Comparison of ENCODE assay signal across 16 cellular contexts in the genomic region with DNA sequence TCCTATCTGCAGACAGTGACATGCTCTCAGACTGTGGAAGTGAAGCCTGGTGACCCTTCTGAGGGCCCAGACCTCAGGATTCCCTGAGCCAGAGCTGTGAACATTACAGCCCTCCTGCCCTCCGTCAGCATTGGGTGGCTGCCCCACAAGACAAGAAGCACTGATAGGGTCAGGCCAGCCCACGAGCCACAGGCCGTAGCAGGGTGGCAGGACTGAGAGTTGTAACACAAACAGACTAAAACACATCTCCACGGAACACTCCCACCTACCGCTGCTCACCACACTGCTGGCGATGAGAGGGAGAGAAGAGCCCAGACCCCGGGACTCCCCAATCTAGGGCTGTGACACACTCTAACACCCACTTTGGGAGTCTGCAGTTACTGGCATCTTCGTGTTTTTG.
DNase-seq lines count a peak whose midpoint lies in the region; ATAC-seq and TF ChIP-seq lines count a peak whose summit lies in the region.
"Had no signal": no experiment of that assay in that cellular context is flagged by ENCODE, and none has a peak within 500 bp of the region (broad histone marks: within the 10 kb centered on the region; RNA-seq: fewer than 3 reads in every experiment).

No MANE protein-coding gene starts in this region.

- no peaks in the 10 kb centered on the region for H3K27me3 ChIP-seq in effector memory CD4-positive, alpha-beta T cell (replicated peaks; ENCODE audit: control insufficient read depth, insufficient read depth, low read length, poor library complexity, severe bottlenecking)

- H3K9me3 ChIP-seq in effector memory CD4-positive, alpha-beta T cell (ENCODE audit: control insufficient read depth, low read length): no peaks in the 10 kb centered on the region
- H3K9me3 ChIP-seq: Caco-2 had no signal

- H3K27ac ChIP-seq in effector memory CD4-positive, alpha-beta T cell (ENCODE audit: insufficient read depth, low read length, poor library complexity, severe bottlenecking): no peak overlapping the region
- H3K27ac ChIP-seq: 22Rv1 had no signal

- in situ Hi-C loops in GM13976 (cut with MboI; ENCODE audit: low sequenced_read_pairs, unreplicated experiment): no loop called here

- H3K36me3 Mint-ChIP-seq in activated naive CD8-positive, alpha-beta T cell treated with anti-CD3 and anti-CD28 coated beads, Interleukin-2, amount 50 U/mL, for 24 hours (ENCODE audit: low read depth): no peaks in the 10 kb centered on the region
- no peaks in the 10 kb centered on the region for H3K36me3 Mint-ChIP-seq in activated naive CD8-positive, alpha-beta T cell treated with anti-CD3 and anti-CD28 coated beads for 36 hours
- peaks cover 7% of the 10 kb centered on the region for H3K36me3 Mint-ChIP-seq in glutamatergic neuron (ENCODE audit: unreplicated experiment)
- H3K36me3 Mint-ChIP-seq: CD14-positive monocyte; CD8-positive, alpha-beta memory T cell; IgD-negative memory B cell had no signal

- intact Hi-C loops in posterior vena cava (cut with DNase I): no loop called here

- no peaks in the 10 kb centered on the region for H3K4me1 Mint-ChIP-seq in activated naive CD8-positive, alpha-beta T cell treated with anti-CD3 and anti-CD28 coated beads, Interleukin-2, amount 50 U/mL, for 24 hours
- no peaks in the 10 kb centered on the region for H3K4me1 Mint-ChIP-seq in activated naive CD8-positive, alpha-beta T cell treated with anti-CD3 and anti-CD28 coated beads for 36 hours
- peaks cover 17% of the 10 kb centered on the region for H3K4me1 Mint-ChIP-seq in glutamatergic neuron (ENCODE audit: low read depth, unreplicated experiment)
- H3K4me1 Mint-ChIP-seq: CD14-positive monocyte; CD8-positive, alpha-beta memory T cell; IgD-negative memory B cell had no signal

- H3K4me3 ChIP-seq in effector memory CD4-positive, alpha-beta T cell (ENCODE audit: insufficient read depth, low read depth, low read length, poor library complexity, severe bottlenecking): no peak overlapping the region

- no peaks in the 10 kb centered on the region for H3K36me3 ChIP-seq in effector memory CD4-positive, alpha-beta T cell (ENCODE audit: control insufficient read depth, insufficient read depth, low read length)

- no peak overlapping the region for H3K4me3 Mint-ChIP-seq in activated naive CD8-positive, alpha-beta T cell treated with anti-CD3 and anti-CD28 coated beads, Interleukin-2, amount 50 U/mL, for 24 hours
- H3K4me3 Mint-ChIP-seq in activated naive CD8-positive, alpha-beta T cell treated with anti-CD3 and anti-CD28 coated beads for 36 hours: no peak overlapping the region
- no peak overlapping the region for H3K4me3 Mint-ChIP-seq in glutamatergic neuron (ENCODE audit: unreplicated experiment)
- H3K4me3 Mint-ChIP-seq: CD14-positive monocyte; CD8-positive, alpha-beta memory T cell; IgD-negative memory B cell had no signal

- no peak overlapping the region for H3K27ac Mint-ChIP-seq in activated naive CD8-positive, alpha-beta T cell treated with anti-CD3 and anti-CD28 coated beads, Interleukin-2, amount 50 U/mL, for 24 hours
- H3K27ac Mint-ChIP-seq in activated naive CD8-positive, alpha-beta T cell treated with anti-CD3 and anti-CD28 coated beads for 36 hours: no peak overlapping the region
- peak overlapping the region; percentile 38 for H3K27ac Mint-ChIP-seq in glutamatergic neuron (ENCODE audit: unreplicated experiment)
- H3K27ac Mint-ChIP-seq: CD14-positive monocyte had no signal

- H3K4me1 ChIP-seq in effector memory CD4-positive, alpha-beta T cell (ENCODE audit: control insufficient read depth, insufficient read depth, low read length, poor library complexity, severe bottlenecking): no peaks in the 10 kb centered on the region
- H3K4me1 ChIP-seq: Caco-2 had no signal

- H3K9me3 Mint-ChIP-seq in activated naive CD8-positive, alpha-beta T cell treated with anti-CD3 and anti-CD28 coated beads, Interleukin-2, amount 50 U/mL, for 24 hours: no peaks in the 10 kb centered on the region
- no peaks in the 10 kb centered on the region for H3K9me3 Mint-ChIP-seq in activated naive CD8-positive, alpha-beta T cell treated with anti-CD3 and anti-CD28 coated beads for 36 hours
- H3K9me3 Mint-ChIP-seq in glutamatergic neuron (ENCODE audit: unreplicated experiment): peaks cover 3% of the 10 kb centered on the region
- H3K9me3 Mint-ChIP-seq: IgD-negative memory B cell had no signal

- DNase-seq in activated naive CD8-positive, alpha-beta T cell treated with anti-CD3 and anti-CD28 coated beads, Interleukin-2, amount 50 U/mL, for 24 hours: no peak
- DNase-seq in activated naive CD8-positive, alpha-beta T cell treated with anti-CD3 and anti-CD28 coated beads for 36 hours: no peak
- DNase-seq in glutamatergic neuron (no peak), posterior vena cava (ENCODE audit: low spot score) (peak; percentile 70), GM13976 (ENCODE audit: low spot score) (no peak), NCI-H748 (lab: John Stamatoyannopoulos, UW; ENCODE audit: unreplicated experiment) (no peak)
- no peak for DNase-seq in effector memory CD4-positive, alpha-beta T cell
- DNase-seq: Caco-2; CD8-positive, alpha-beta memory T cell; DND-41; GDM1 had no signal

- no peaks in the 10 kb centered on the region for H3K27me3 Mint-ChIP-seq in activated naive CD8-positive, alpha-beta T cell treated with anti-CD3 and anti-CD28 coated beads, Interleukin-2, amount 50 U/mL, for 24 hours
- no peaks in the 10 kb centered on the region for H3K27me3 Mint-ChIP-seq in activated naive CD8-positive, alpha-beta T cell treated with anti-CD3 and anti-CD28 coated beads for 36 hours
- H3K27me3 Mint-ChIP-seq in glutamatergic neuron (ENCODE audit: unreplicated experiment): peaks cover 3% of the 10 kb centered on the region
- H3K27me3 Mint-ChIP-seq: CD8-positive, alpha-beta memory T cell; IgD-negative memory B cell had no signal

- ATAC-seq in activated naive CD8-positive, alpha-beta T cell treated with anti-CD3 and anti-CD28 coated beads, Interleukin-2, amount 50 U/mL, for 24 hours: peak; percentile 24
- ATAC-seq in HG03342 (IDR thresholded peaks at IDR 0.05; ENCODE audit: unreplicated experiment): no peak
- ATAC-seq: HCT116 had no signal

- no peak for TF ChIP-seq CTCF in glutamatergic neuron (IDR thresholded peaks at IDR 0.05; ENCODE audit: partially characterized antibody, unreplicated experiment)
- no peak for TF ChIP-seq CTCF in GM13976 (IDR thresholded peaks at IDR 0.05; ENCODE audit: borderline replicate concordance, control extremely low read depth, extremely low read depth, insufficient read depth, missing control alignments)
